ENCODE assay signal across 8 cellular contexts in the genomic region with DNA sequence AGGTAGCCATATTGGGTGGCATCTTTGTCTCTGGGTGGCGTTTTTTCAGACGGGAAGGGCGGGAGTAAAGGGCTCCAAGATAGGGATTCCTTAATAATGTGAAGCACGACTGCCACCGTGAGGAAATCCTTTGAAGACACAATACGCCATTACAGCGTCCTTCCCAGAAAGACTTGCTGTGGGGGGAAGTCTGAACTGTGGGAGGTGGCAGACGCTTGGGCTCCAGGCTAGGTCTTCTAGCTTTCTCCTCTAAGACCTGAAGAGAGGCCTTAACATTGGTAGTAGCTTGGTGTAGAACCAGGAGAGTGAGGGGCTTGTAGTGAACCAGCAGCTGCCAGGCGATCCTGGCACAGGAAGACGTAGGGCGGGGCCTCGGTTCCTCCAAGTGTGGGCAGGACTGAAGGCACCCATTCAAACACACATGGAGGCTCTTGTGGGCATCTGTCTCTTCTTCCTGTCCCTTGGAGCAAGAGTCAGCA.
A peak's percentile ranks its signal among the peaks of the same experiment; 100 is the strongest.
DNase-seq lines count a peak whose midpoint lies in the region; ATAC-seq, FAIRE-seq and TF ChIP-seq lines count a peak whose summit lies in the region.

No MANE protein-coding gene starts in this region.

- ATAC-seq in GM18870 (IDR thresholded peaks at IDR 0.05; ENCODE audit: unreplicated experiment) (peak; percentile 54), HG03354 (IDR thresholded peaks at IDR 0.05; ENCODE audit: poor library complexity, severe bottlenecking, unreplicated experiment) (peak; percentile 65), GM19397 (IDR thresholded peaks at IDR 0.05; ENCODE audit: unreplicated experiment) (no peak)

- TF ChIP-seq CTCF in retinal pigment epithelial cell (conservative IDR thresholded peaks at IDR 0.05; ENCODE audit: low read depth, low read length) = peak; percentile 31

- DNase-seq in retinal pigment epithelial cell (ENCODE audit: low read depth) = no peak
- DNase-seq in stimulated activated CD4-positive, alpha-beta T cell treated with anti-CD3 and anti-CD28 coated beads, Interleukin-2, amount 100 ng/mL, for 24 hours = no peak
- DNase-seq in NCI-H524 (lab: John Stamatoyannopoulos, UW) = no peak
- DNase-seq in A172 (ENCODE audit: low spot score) = no peak

- peak; percentile 24 for FAIRE-seq in colon (lab: Jason Lieb, UNC)

- peak overlapping the region; percentile 50 for H3K4me3 ChIP-seq in retinal pigment epithelial cell (ENCODE audit: low read length)
